In genomic region chr1:63807063-63807462, GRCh38 we compare ENCODE assay signal across 15 cellular contexts. TPM values are rescaled to one million over a fixed set of nuclear protein-coding genes. Genes with fewer than 3 reads are reported as not detected.
"Had no signal": no experiment of that assay in that cellular context is flagged by ENCODE, and none has a peak within 500 bp of the region (broad histone marks: within the 10 kb centered on the region; RNA-seq: fewer than 3 reads in every experiment).

No MANE protein-coding gene starts in this region.

- ATAC-seq: activated CD8-positive, alpha-beta T cell treated with anti-CD3 and anti-CD28 coated beads for 36 hours; left ventricle myocardium superior; right cardiac atrium had no signal

- H3K27ac Mint-ChIP-seq: activated CD8-positive, alpha-beta T cell treated with anti-CD3 and anti-CD28 coated beads for 36 hours; activated naive CD4-positive, alpha-beta T cell treated with anti-CD3 and anti-CD28 coated beads for 36 hours; endodermal cell had no signal

- FAIRE-seq: astrocyte, small intestine had no signal

- H3K27me3 ChIP-seq: cardiac muscle cell, hepatocyte, tibial artery had no signal

- H2AFZ ChIP-seq: hepatocyte had no signal

- H3K4me3 ChIP-seq: cardiac muscle cell, hepatocyte, tibial artery had no signal

- H3K27ac ChIP-seq: cardiac muscle cell, hepatocyte, neutrophil, tibial artery had no signal

- H3K4me2 ChIP-seq: hepatocyte had no signal

- H3K36me3 ChIP-seq: cardiac muscle cell, neutrophil, tibial artery had no signal

- DNase-seq: activated CD8-positive, alpha-beta memory T cell treated with anti-CD3 and anti-CD28 coated beads, Interleukin-2, amount 50 U/mL, for 4 hours; activated CD8-positive, alpha-beta T cell treated with anti-CD3 and anti-CD28 coated beads for 36 hours; activated naive CD4-positive, alpha-beta T cell treated with anti-CD3 and anti-CD28 coated beads for 36 hours; cortex of kidney; endodermal cell; erythroblast; left ventricle myocardium superior; posterior cingulate gyrus; right cardiac atrium; small intestine; tibial artery had no signal

- H3K9me3 Mint-ChIP-seq: activated CD8-positive, alpha-beta T cell treated with anti-CD3 and anti-CD28 coated beads for 36 hours; endodermal cell had no signal

- H3K4me3 Mint-ChIP-seq: activated CD8-positive, alpha-beta T cell treated with anti-CD3 and anti-CD28 coated beads for 36 hours; activated naive CD4-positive, alpha-beta T cell treated with anti-CD3 and anti-CD28 coated beads for 36 hours; endodermal cell had no signal

- H3K9me3 ChIP-seq: neutrophil had no signal

RNA-seq across cellular contexts. Expression of gene ROR1, which starts 33.2 kb away (rescaled TPM):
- total RNA-seq: activated CD8-positive, alpha-beta T cell treated with anti-CD3 and anti-CD28 coated beads for 36 hours had no signal
